In the genomic region with DNA sequence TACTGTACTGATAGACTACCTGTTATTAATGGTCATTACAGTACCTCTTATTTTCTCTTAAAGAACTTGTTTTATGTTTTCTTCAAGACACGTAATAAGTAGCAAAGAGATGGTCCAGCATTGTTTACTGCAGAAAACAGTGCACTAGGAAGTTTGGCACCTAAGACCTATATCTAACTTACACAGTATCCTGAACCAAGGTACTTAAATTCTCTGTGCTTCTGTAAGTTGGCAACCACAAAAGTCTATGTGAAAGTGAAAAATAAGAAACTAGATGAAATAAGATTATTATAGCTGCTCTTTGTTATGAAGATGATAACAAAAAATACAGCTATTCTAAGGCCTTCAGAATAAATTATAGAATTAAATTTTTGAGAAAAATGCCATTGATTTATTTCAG, we compare ENCODE assay signal across 22 cellular contexts.
A peak's percentile ranks its signal among the peaks of the same experiment; 100 is the strongest.
DNase-seq lines count a peak whose midpoint lies in the region; ATAC-seq, FAIRE-seq and TF ChIP-seq lines count a peak whose summit lies in the region.
"Had no signal": no experiment of that assay in that cellular context is flagged by ENCODE, and none has a peak within 500 bp of the region (broad histone marks: within the 10 kb centered on the region; RNA-seq: fewer than 3 reads in every experiment).

No MANE protein-coding gene starts in this region.

- H3K9me3 Mint-ChIP-seq in nephron progenitor cell = peaks cover 21% of the 10 kb centered on the region

- H3K27me3 Mint-ChIP-seq in nephron progenitor cell (ENCODE audit: low read depth, poor library complexity) = no peaks in the 10 kb centered on the region

- no peaks in the 10 kb centered on the region for H3K27me3 ChIP-seq in OCI-LY3 (ENCODE audit: low read depth, low read length)

- DNase-seq in nephron progenitor cell (no peak), DMS 273 (lab: John Stamatoyannopoulos, UW; ENCODE audit: unreplicated experiment) (no peak), RCC 7860 (ENCODE audit: low spot score) (no peak), hypothalamus (lab: John Stamatoyannopoulos, UW) (no peak)
- DNase-seq: activated CD4-positive, alpha-beta T cell treated with anti-CD3 and anti-CD28 coated beads, Interleukin-2, amount 50 U/mL, for 1 hour; activated naive CD4-positive, alpha-beta T cell treated with anti-CD3 and anti-CD28 coated beads, Interleukin-2, amount 50 U/mL, for 16 hours; activated T-cell treated with anti-CD3 and anti-CD28 coated beads for 4 hours; COR-L47; EL; foreskin fibroblast; left colon; NCI-H1092; stimulated activated CD4-positive, alpha-beta T cell treated with anti-CD3 and anti-CD28 coated beads, Interleukin-2, amount 100 ng/mL, for 24 hours had no signal

- H3K4me3 Mint-ChIP-seq in nephron progenitor cell = no peak overlapping the region

- ATAC-seq in GM18867 (IDR thresholded peaks at IDR 0.05; ENCODE audit: unreplicated experiment) (peak; percentile 73), GM21529 (IDR thresholded peaks at IDR 0.05; ENCODE audit: unreplicated experiment) (peak; percentile 76), HG03025 (IDR thresholded peaks at IDR 0.05; ENCODE audit: low FRiP score, unreplicated experiment) (peak; percentile 52)
- ATAC-seq: K562, left colon, Panc1, SK-N-SH treated with all-trans-retinoic acid at 6 μM for 48 hours had no signal

- peaks cover 14% of the 10 kb centered on the region for H3K36me3 Mint-ChIP-seq in nephron progenitor cell (ENCODE audit: low read depth)

- H3K4me1 Mint-ChIP-seq in nephron progenitor cell = peaks cover 12% of the 10 kb centered on the region

- H3K9me3 ChIP-seq in OCI-LY3 (ENCODE audit: insufficient read depth, low read length) = peaks cover 6% of the 10 kb centered on the region; the same call in 1 of the 2 replicates

- no peak overlapping the region for H3K9ac ChIP-seq in OCI-LY3 (ENCODE audit: low read length)

- H3K36me3 ChIP-seq in OCI-LY3 (replicated peaks; ENCODE audit: low read depth, low read length) = peaks cover 7% of the 10 kb centered on the region

- H3K4me1 ChIP-seq in OCI-LY3 (ENCODE audit: low read length) = peaks cover 40% of the 10 kb centered on the region

- peak overlapping the region; percentile 91 for H3K27ac ChIP-seq in OCI-LY3 (ENCODE audit: low read length)

- H3K79me2 ChIP-seq in OCI-LY3 (ENCODE audit: low read length) = no peaks in the 10 kb centered on the region

- H2AFZ ChIP-seq in OCI-LY3 (ENCODE audit: low read depth, low read length) = no peak overlapping the region

- H3K4me2 ChIP-seq in OCI-LY3 (ENCODE audit: low read length) = 0 out of 2 replicates have a peak overlapping the region, but pooled peaks have one; percentile 3

- no peak overlapping the region for H3K27ac Mint-ChIP-seq in nephron progenitor cell

- FAIRE-seq in RCC 7860 (lab: Jason Lieb, UNC) = no peak
- FAIRE-seq: colon, K562, TTC549 had no signal

- TF ChIP-seq CTCF in OCI-LY3 (IDR thresholded peaks at IDR 0.05; ENCODE audit: low read depth, low read length) (no peak), nephron progenitor cell (IDR thresholded peaks at IDR 0.05) (no peak)

- no peak overlapping the region for H3K4me3 ChIP-seq in OCI-LY3 (ENCODE audit: low read length)
- H3K4me3 ChIP-seq: K562 had no signal

- H4K20me1 ChIP-seq in OCI-LY3 (ENCODE audit: insufficient read depth, low read length) = no peaks in the 10 kb centered on the region
